28 cellular contexts compared by ENCODE assay signal in the genomic region with DNA sequence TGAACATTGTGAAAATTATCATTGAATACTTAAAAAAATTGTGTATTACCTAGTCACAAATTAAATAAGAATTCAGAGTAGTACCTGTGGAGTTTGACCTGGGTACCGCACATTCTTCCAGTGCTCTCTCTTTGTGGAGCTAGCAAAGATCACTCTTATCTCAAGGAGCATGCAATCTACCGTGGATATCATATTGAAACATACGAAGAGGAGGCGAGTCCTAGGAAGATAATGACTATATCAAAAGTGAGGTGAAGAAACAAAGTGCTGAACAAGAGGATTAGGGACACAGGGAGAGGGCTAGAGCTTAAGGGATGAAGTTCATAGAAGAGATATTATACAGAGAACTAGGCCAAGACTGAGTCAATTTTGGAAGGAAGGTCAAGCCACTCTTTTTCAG.
"Had no signal": no experiment of that assay in that cellular context is flagged by ENCODE, and none has a peak within 500 bp of the region (broad histone marks: within the 10 kb centered on the region; RNA-seq: fewer than 3 reads in every experiment).

No MANE protein-coding gene starts in this region.

- H3K27ac Mint-ChIP-seq: stimulated activated effector memory CD8-positive, alpha-beta T cell treated with anti-CD3 and anti-CD28 coated beads, Interleukin-12 subunit alpha, Interleukin-12 subunit beta, amount 100 ng/mL, for 72 hours; stimulated activated memory B cell treated with anti-CD40 and anti-IgM and Interleukin-4, amounts not matched to agents 10 μg/mL and 1 μg/mL and 100 μg/mL, for 72 hours; stimulated activated naive B cell treated with anti-CD40 and anti-IgM and Interleukin-4, amounts not matched to agents 10 μg/mL and 1 μg/mL and 100 μg/mL, for 72 hours; stimulated activated naive CD8-positive, alpha-beta T cell treated with anti-CD3 and anti-CD28 coated beads, Interleukin-15, amount 100 ng/mL, for 72 hours; stimulated activated naive CD8-positive, alpha-beta T cell treated with anti-CD3 and anti-CD28 coated beads, Interleukin-15, Interleukin-2, amounts not matched to agents 100 ng/mL and 50 ng/mL, for 24 hours; type B pancreatic cell had no signal

- H3K27me3 Mint-ChIP-seq: stimulated activated memory B cell treated with anti-CD40 and anti-IgM and Interleukin-4, amounts not matched to agents 10 μg/mL and 1 μg/mL and 100 μg/mL, for 72 hours; stimulated activated naive CD8-positive, alpha-beta T cell treated with anti-CD3 and anti-CD28 coated beads, Interleukin-15, amount 100 ng/mL, for 72 hours; stimulated activated naive CD8-positive, alpha-beta T cell treated with anti-CD3 and anti-CD28 coated beads, Interleukin-15, Interleukin-2, amounts not matched to agents 100 ng/mL and 50 ng/mL, for 24 hours had no signal

- DNase-seq: stimulated activated CD4-positive, alpha-beta T cell treated with anti-CD3 and anti-CD28 coated beads, Interleukin-2, amount 100 ng/mL, for 48 hours; stimulated activated CD4-positive, alpha-beta T cell treated with anti-CD3 and anti-CD28 coated beads, Interleukin-4, amount 100 ng/mL, for 1 hour; stimulated activated CD4-positive, alpha-beta T cell treated with anti-CD3 and anti-CD28 coated beads, Interleukin-4, amount 100 ng/mL, for 24 hours; stimulated activated CD4-positive, alpha-beta T cell treated with anti-CD3 and anti-CD28 coated beads, Interleukin-4, amount 100 ng/mL, for 4 hours; stimulated activated CD8-positive, alpha-beta memory T cell treated with anti-CD3 and anti-CD28 coated beads, Interleukin-4, amount 100 ng/mL, for 48 hours; stimulated activated naive B cell treated with anti-CD40 and anti-IgM and Interleukin-4, amounts not matched to agents 10 μg/mL and 1 μg/mL and 100 μg/mL, for 72 hours; stimulated activated naive CD4-positive, alpha-beta T cell; stimulated activated naive CD4-positive, alpha-beta T cell treated with Interleukin-2 at 50 U/mL for 16 hours; stimulated activated naive CD8-positive, alpha-beta T cell treated with anti-CD3 and anti-CD28 coated beads, Interleukin-15, amount 100 ng/mL, for 72 hours; stimulated activated naive CD8-positive, alpha-beta T cell treated with anti-CD3 and anti-CD28 coated beads, Interleukin-15, Interleukin-2, amounts not matched to agents 100 U/mL and 50 U/mL, for 24 hours; stomach; substantia nigra; testis; thyroid gland; tibial artery; transverse colon; trophoblast cell; upper lobe of left lung; upper lobe of right lung; uterus had no signal

- H3K27me3 ChIP-seq: stomach, testis, thyroid gland, tibial artery, tibial nerve, transverse colon, upper lobe of left lung, upper lobe of right lung, uterus, vagina had no signal

- H3K9me3 ChIP-seq: testis, thoracic aorta, thyroid gland, tibial artery, tibial nerve, transverse colon, upper lobe of left lung, upper lobe of right lung, uterus, vagina had no signal

- H3K36me3 ChIP-seq: stomach, thoracic aorta, thyroid gland, tibial artery, tibial nerve, transverse colon, upper lobe of left lung, upper lobe of right lung, uterus, vagina had no signal

- H3K4me1 Mint-ChIP-seq: stimulated activated effector memory CD8-positive, alpha-beta T cell treated with anti-CD3 and anti-CD28 coated beads, Interleukin-12 subunit alpha, Interleukin-12 subunit beta, amount 100 ng/mL, for 72 hours; stimulated activated naive CD8-positive, alpha-beta T cell treated with anti-CD3 and anti-CD28 coated beads, Interleukin-15, amount 100 ng/mL, for 72 hours had no signal

- H3K9me3 Mint-ChIP-seq: stimulated activated effector memory CD8-positive, alpha-beta T cell treated with anti-CD3 and anti-CD28 coated beads, Interleukin-12 subunit alpha, Interleukin-12 subunit beta, amount 100 ng/mL, for 72 hours; stimulated activated memory B cell treated with anti-CD40 and anti-IgM and Interleukin-4, amounts not matched to agents 10 μg/mL and 1 μg/mL and 100 μg/mL, for 72 hours; stimulated activated naive B cell treated with anti-CD40 and anti-IgM and Interleukin-4, amounts not matched to agents 10 μg/mL and 1 μg/mL and 100 μg/mL, for 72 hours; stimulated activated naive CD8-positive, alpha-beta T cell treated with anti-CD3 and anti-CD28 coated beads, Interleukin-15, amount 100 ng/mL, for 72 hours; type B pancreatic cell had no signal

- ATAC-seq: stimulated activated effector memory CD8-positive, alpha-beta T cell treated with anti-CD3 and anti-CD28 coated beads, Interleukin-12 subunit alpha, Interleukin-12 subunit beta, amount 100 ng/mL, for 72 hours; stimulated activated memory B cell treated with anti-CD40 and anti-IgM and Interleukin-4, amounts not matched to agents 10 μg/mL and 1 μg/mL and 100 μg/mL, for 72 hours; stimulated activated naive B cell treated with anti-CD40 and anti-IgM and Interleukin-4, amounts not matched to agents 10 μg/mL and 1 μg/mL and 100 μg/mL, for 72 hours; stimulated activated naive CD8-positive, alpha-beta T cell treated with anti-CD3 and anti-CD28 coated beads, Interleukin-15, amount 100 ng/mL, for 72 hours; stimulated activated naive CD8-positive, alpha-beta T cell treated with anti-CD3 and anti-CD28 coated beads, Interleukin-15, Interleukin-2, amounts not matched to agents 100 U/mL and 50 U/mL, for 24 hours; upper lobe of right lung had no signal

- H3K4me3 Mint-ChIP-seq: stimulated activated effector memory CD8-positive, alpha-beta T cell treated with anti-CD3 and anti-CD28 coated beads, Interleukin-12 subunit alpha, Interleukin-12 subunit beta, amount 100 ng/mL, for 72 hours; stimulated activated memory B cell treated with anti-CD40 and anti-IgM and Interleukin-4, amounts not matched to agents 10 μg/mL and 1 μg/mL and 100 μg/mL, for 72 hours; stimulated activated naive B cell treated with anti-CD40 and anti-IgM and Interleukin-4, amounts not matched to agents 10 μg/mL and 1 μg/mL and 100 μg/mL, for 72 hours; stimulated activated naive CD8-positive, alpha-beta T cell treated with anti-CD3 and anti-CD28 coated beads, Interleukin-15, amount 100 ng/mL, for 72 hours; stimulated activated naive CD8-positive, alpha-beta T cell treated with anti-CD3 and anti-CD28 coated beads, Interleukin-15, Interleukin-2, amounts not matched to agents 100 ng/mL and 50 ng/mL, for 24 hours; type B pancreatic cell had no signal

- H3K4me3 ChIP-seq: stomach, testis, thoracic aorta, thyroid gland, tibial artery, tibial nerve, transverse colon, upper lobe of left lung, upper lobe of right lung, uterus, vagina had no signal

- H3K27ac ChIP-seq: stomach, testis, thoracic aorta, thyroid gland, tibial artery, tibial nerve, transverse colon, upper lobe of left lung, upper lobe of right lung, uterus, vagina had no signal

- H3K36me3 Mint-ChIP-seq: stimulated activated effector memory CD8-positive, alpha-beta T cell treated with anti-CD3 and anti-CD28 coated beads, Interleukin-12 subunit alpha, Interleukin-12 subunit beta, amount 100 ng/mL, for 72 hours; stimulated activated memory B cell treated with anti-CD40 and anti-IgM and Interleukin-4, amounts not matched to agents 10 μg/mL and 1 μg/mL and 100 μg/mL, for 72 hours; stimulated activated naive B cell treated with anti-CD40 and anti-IgM and Interleukin-4, amounts not matched to agents 10 μg/mL and 1 μg/mL and 100 μg/mL, for 72 hours; type B pancreatic cell had no signal

- FAIRE-seq: urothelium cell line had no signal

- H3K4me1 ChIP-seq: stomach, testis, thyroid gland, tibial artery, transverse colon, upper lobe of left lung, upper lobe of right lung, uterus, vagina had no signal
